23 cellular contexts compared by ENCODE assay signal in genomic region chr3:47098910-47099309, GRCh38.
A peak's percentile ranks its signal among the peaks of the same experiment; 100 is the strongest.
DNase-seq lines count a peak whose midpoint lies in the region; ATAC-seq and TF ChIP-seq lines count a peak whose summit lies in the region.
"Had no signal": no experiment of that assay in that cellular context is flagged by ENCODE, and none has a peak within 500 bp of the region (broad histone marks: within the 10 kb centered on the region; RNA-seq: fewer than 3 reads in every experiment).

No MANE protein-coding gene starts in this region.

- H3K4me1 Mint-ChIP-seq in stimulated activated naive B cell treated with anti-CD40 and anti-IgM and Interleukin-4, amounts not matched to agents 10 μg/mL and 1 μg/mL and 100 μg/mL, for 72 hours, result peaks cover 3 to 6% of the 10 kb centered on the region in 2 donors
- H3K4me1 Mint-ChIP-seq: B cell, H9 had no signal

- no peak overlapping the region for H3K9ac ChIP-seq in GM23248

- ATAC-seq in SK-N-SH treated with all-trans-retinoic acid at 6 μM for 48 hours, result peak; percentile 77
- ATAC-seq in left lobe of liver, result no peak
- no peak for ATAC-seq in stimulated activated naive B cell treated with anti-CD40 and anti-IgM and Interleukin-4, amounts not matched to agents 10 μg/mL and 1 μg/mL and 100 μg/mL, for 72 hours (replicated peaks)
- ATAC-seq: CD8-positive, alpha-beta T cell; Right ventricle myocardium inferior had no signal

- H3K4me1 ChIP-seq in GM23248 (ENCODE audit: insufficient read depth), result peaks cover 35% of the 10 kb centered on the region

- peaks cover 40% of the 10 kb centered on the region for H3K79me2 ChIP-seq in GM23248 (ENCODE audit: insufficient read depth)

- TF ChIP-seq CTCF in fibroblast of villous mesenchyme (IDR thresholded peaks at IDR 0.05; ENCODE audit: insufficient read depth, low read depth, low read length), result no peak

- H3K27ac ChIP-seq in GM23248, result no peak overlapping the region
- H3K27ac ChIP-seq: C4-2B, PC-9, SJSA1 had no signal

- H3F3A ChIP-seq in GM23248 (ENCODE audit: insufficient read depth), result peaks cover 47% of the 10 kb centered on the region

- H3K36me3 ChIP-seq in GM23248 (ENCODE audit: low read depth), result peaks cover 53% of the 10 kb centered on the region

- 54 to 61% methylated on average over 2 of the region's 2 CpGs for WGBS in GM23248 (ENCODE audit: low coverage in 1 of 2, low lambda C conversion rate in 2 of 2, missing lambda C conversion rate in 2 of 2), 2 experiments

- H3K36me3 Mint-ChIP-seq in stimulated activated naive B cell treated with anti-CD40 and anti-IgM and Interleukin-4, amounts not matched to agents 10 μg/mL and 1 μg/mL and 100 μg/mL, for 72 hours, result peaks cover 21 to 41% of the 10 kb centered on the region in 2 donors

- no peaks in the 10 kb centered on the region for H3K9me2 ChIP-seq in GM23248 (ENCODE audit: insufficient read depth)

- H3K9me3 Mint-ChIP-seq in stimulated activated naive B cell treated with anti-CD40 and anti-IgM and Interleukin-4, amounts not matched to agents 10 μg/mL and 1 μg/mL and 100 μg/mL, for 72 hours, result no peaks in the 10 kb centered on the region
- H3K9me3 Mint-ChIP-seq: CD8-positive, alpha-beta T cell; H9 had no signal

- H3K4me3 ChIP-seq in GM23248 (no peak overlapping the region), fibroblast of villous mesenchyme (ENCODE audit: low read depth, low read length) (no peak overlapping the region)
- H3K4me3 ChIP-seq: PC-9, SJSA1 had no signal

- no peak overlapping the region for H3K4me2 ChIP-seq in GM23248 (ENCODE audit: unreplicated experiment)
- H3K4me2 ChIP-seq: PC-9 had no signal

- no peaks in the 10 kb centered on the region for H3K9me3 ChIP-seq in GM23248 (ENCODE audit: low read depth)
- H3K9me3 ChIP-seq: Caco-2, SJSA1 had no signal

- H3K27ac Mint-ChIP-seq in stimulated activated naive B cell treated with anti-CD40 and anti-IgM and Interleukin-4, amounts not matched to agents 10 μg/mL and 1 μg/mL and 100 μg/mL, for 72 hours, result no peak overlapping the region
- H3K27ac Mint-ChIP-seq: B cell; CD8-positive, alpha-beta T cell; H9 had no signal

- H3K27me3 ChIP-seq in GM23248 (replicated peaks; ENCODE audit: insufficient read depth), result no peaks in the 10 kb centered on the region
- H3K27me3 ChIP-seq: SJSA1 had no signal

- peak; percentile 14 for DNase-seq in GM23248
- DNase-seq in fibroblast of villous mesenchyme (ENCODE audit: low read depth), result peak; percentile 16
- DNase-seq in superior temporal gyrus (ENCODE audit: extremely low spot score), result no peak
- no peak for DNase-seq in left lobe of liver (ENCODE audit: low spot score)
- no peak for DNase-seq in stimulated activated naive B cell treated with anti-CD40 and anti-IgM and Interleukin-4, amounts not matched to agents 10 μg/mL and 1 μg/mL and 100 μg/mL, for 72 hours
- DNase-seq in NCI-H345 treated with DMSO at 0.1 percent for 48 hours (lab: John Stamatoyannopoulos, UW; ENCODE audit: unreplicated experiment), result no peak
- DNase-seq: Caco-2; CD8-positive, alpha-beta T cell; GF-D8; H9; KBM-7; MV-4-11; NCI-H1105; NCI-H1436 treated with DMSO at 0.1 percent for 48 hours; NCI-H187 treated with DMSO at 0.1 percent for 48 hours; NCI-H2107; NCI-H526 treated with DMSO at 0.1 percent for 48 hours; PC-9 had no signal

- in situ Hi-C loops in GM23248 (cut with MboI), result no loop called here

- H4K20me1 ChIP-seq in GM23248 (ENCODE audit: insufficient read depth), result no peaks in the 10 kb centered on the region

- no peak overlapping the region for H2AFZ ChIP-seq in GM23248
- H2AFZ ChIP-seq: PC-9 had no signal

- H3K27me3 Mint-ChIP-seq in stimulated activated naive B cell treated with anti-CD40 and anti-IgM and Interleukin-4, amounts not matched to agents 10 μg/mL and 1 μg/mL and 100 μg/mL, for 72 hours, result no peaks in the 10 kb centered on the region
- H3K27me3 Mint-ChIP-seq: B cell had no signal

- no peak overlapping the region for H3K4me3 Mint-ChIP-seq in stimulated activated naive B cell treated with anti-CD40 and anti-IgM and Interleukin-4, amounts not matched to agents 10 μg/mL and 1 μg/mL and 100 μg/mL, for 72 hours
- H3K4me3 Mint-ChIP-seq: B cell; CD8-positive, alpha-beta T cell; H9 had no signal

TF ChIP-seq in SK-N-SH treated with all-trans-retinoic acid at 6 μM for 48 hours, 23 proteins besides CTCF, POLR2A, EP300 and RAD21:
- TF ChIP-seq ZNF8 (CRISPR knock-in tag; IDR thresholded peaks at IDR 0.05) (no peak), CSRNP3 (CRISPR knock-in tag; IDR thresholded peaks at IDR 0.05) (no peak), TCF4 (CRISPR knock-in tag; IDR thresholded peaks at IDR 0.05; ENCODE audit: borderline replicate concordance) (peak; percentile 53), ARNTL (CRISPR knock-in tag; IDR thresholded peaks at IDR 0.05; ENCODE audit: borderline replicate concordance, low read depth) (no peak), SNAI2 (CRISPR knock-in tag; IDR thresholded peaks at IDR 0.05) (no peak), OSR1 (CRISPR knock-in tag; IDR thresholded peaks at IDR 0.05) (no peak), ISL1 (CRISPR knock-in tag; IDR thresholded peaks at IDR 0.05) (peak; percentile 33; the same call in 1 of the 2 replicates), PPARA (CRISPR knock-in tag; IDR thresholded peaks at IDR 0.05; ENCODE audit: borderline replicate concordance) (no peak)
- TF ChIP-seq, protein P1, sequence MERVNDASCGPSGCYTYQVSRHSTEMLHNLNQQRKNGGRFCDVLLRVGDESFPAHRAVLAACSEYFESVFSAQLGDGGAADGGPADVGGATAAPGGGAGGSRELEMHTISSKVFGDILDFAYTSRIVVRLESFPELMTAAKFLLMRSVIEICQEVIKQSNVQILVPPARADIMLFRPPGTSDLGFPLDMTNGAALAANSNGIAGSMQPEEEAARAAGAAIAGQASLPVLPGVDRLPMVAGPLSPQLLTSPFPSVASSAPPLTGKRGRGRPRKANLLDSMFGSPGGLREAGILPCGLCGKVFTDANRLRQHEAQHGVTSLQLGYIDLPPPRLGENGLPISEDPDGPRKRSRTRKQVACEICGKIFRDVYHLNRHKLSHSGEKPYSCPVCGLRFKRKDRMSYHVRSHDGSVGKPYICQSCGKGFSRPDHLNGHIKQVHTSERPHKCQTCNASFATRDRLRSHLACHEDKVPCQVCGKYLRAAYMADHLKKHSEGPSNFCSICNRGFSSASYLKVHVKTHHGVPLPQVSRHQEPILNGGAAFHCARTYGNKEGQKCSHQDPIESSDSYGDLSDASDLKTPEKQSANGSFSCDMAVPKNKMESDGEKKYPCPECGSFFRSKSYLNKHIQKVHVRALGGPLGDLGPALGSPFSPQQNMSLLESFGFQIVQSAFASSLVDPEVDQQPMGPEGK (CRISPR knock-in tag; IDR thresholded peaks at IDR 0.05; ENCODE audit: borderline replicate concordance), result no peak
- TF ChIP-seq, protein P2, sequence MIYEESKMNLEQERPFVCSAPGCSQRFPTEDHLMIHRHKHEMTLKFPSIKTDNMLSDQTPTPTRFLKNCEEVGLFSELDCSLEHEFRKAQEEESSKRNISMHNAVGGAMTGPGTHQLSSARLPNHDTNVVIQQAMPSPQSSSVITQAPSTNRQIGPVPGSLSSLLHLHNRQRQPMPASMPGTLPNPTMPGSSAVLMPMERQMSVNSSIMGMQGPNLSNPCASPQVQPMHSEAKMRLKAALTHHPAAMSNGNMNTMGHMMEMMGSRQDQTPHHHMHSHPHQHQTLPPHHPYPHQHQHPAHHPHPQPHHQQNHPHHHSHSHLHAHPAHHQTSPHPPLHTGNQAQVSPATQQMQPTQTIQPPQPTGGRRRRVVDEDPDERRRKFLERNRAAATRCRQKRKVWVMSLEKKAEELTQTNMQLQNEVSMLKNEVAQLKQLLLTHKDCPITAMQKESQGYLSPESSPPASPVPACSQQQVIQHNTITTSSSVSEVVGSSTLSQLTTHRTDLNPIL (CRISPR knock-in tag; IDR thresholded peaks at IDR 0.05; ENCODE audit: low read depth), result no peak

Comparison
In these comparisons a context has a peak if more than half of its experiments do, and no peak if none do; other contexts are left out.
1. DNase-seq: peak in GM23248 (single experiment) and fibroblast of villous mesenchyme (single experiment); none in superior temporal gyrus (single experiment), left lobe of liver (single experiment), stimulated activated naive B cell treated with anti-CD40 and anti-IgM and Interleukin-4, amounts not matched to agents 10 μg/mL and 1 μg/mL and 100 μg/mL, for 72 hours (single experiment) and NCI-H345 treated with DMSO at 0.1 percent for 48 hours (single experiment).